ENCODE assay signal across 8 cellular contexts in the genomic region with DNA sequence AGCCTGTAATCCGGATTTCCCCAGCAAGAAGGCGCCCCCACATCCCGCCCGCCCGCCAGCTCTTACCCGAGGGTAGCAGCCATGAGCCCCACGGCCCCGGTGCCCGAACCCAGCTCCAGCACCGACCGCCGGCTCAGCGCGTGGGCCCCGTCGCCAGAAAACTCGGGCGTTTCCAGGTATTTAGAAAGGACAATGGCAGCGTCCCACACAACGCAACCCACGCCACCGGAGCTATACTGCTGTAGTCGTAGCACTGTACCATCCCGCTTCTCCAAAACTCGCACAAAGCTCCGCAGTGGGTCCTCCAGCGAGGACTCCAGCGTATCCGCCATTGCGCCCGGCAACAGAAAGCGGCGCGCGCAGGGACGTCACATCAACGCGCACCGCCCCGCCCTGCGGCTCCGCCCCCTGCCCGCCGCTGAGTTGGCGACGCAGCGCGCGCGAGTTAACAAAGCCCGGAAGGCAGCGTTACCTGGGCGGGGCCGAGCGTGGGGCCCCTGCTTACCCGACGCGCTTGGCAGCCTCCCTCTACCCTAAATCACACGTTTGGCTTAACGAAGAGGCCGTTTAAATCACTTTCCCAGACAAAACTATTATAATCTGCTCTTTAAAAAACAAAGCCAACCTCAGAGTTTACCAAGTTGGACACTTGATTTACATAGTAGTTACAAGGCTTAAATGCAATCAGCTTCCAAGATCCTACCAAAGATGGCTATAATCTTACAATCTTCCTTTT. TPM values are rescaled to one million over a fixed set of nuclear protein-coding genes. Genes with fewer than 3 reads are reported as not detected.
DNase-seq lines count a peak whose midpoint lies in the region; ATAC-seq and TF ChIP-seq lines count a peak whose summit lies in the region.

TSS of gene VCPKMT (minus strand) at position 352 of the 736 bp plus-strand sequence. CDS start at position 332, 20 bp downstream.

- H3K9me3 ChIP-seq in neutrophil = no peaks in the 10 kb centered on the region

- H3K36me3 Mint-ChIP-seq in activated naive CD4-positive, alpha-beta T cell treated with anti-CD3 and anti-CD28 coated beads for 36 hours (ENCODE audit: low read depth) = peaks cover 17% of the 10 kb centered on the region

- peak within 1 kb of the TSS; percentile 98 for H3K4me3 Mint-ChIP-seq in activated naive CD4-positive, alpha-beta T cell treated with anti-CD3 and anti-CD28 coated beads for 36 hours

- H3K27me3 ChIP-seq in GM06990 (replicated peaks; ENCODE audit: control insufficient read depth, insufficient read depth, low read length) (no peaks in the 10 kb centered on the region), neutrophil (no peaks in the 10 kb centered on the region)

- H3K36me3 ChIP-seq in GM06990 (ENCODE audit: control insufficient read depth, insufficient read depth, low read length) = peaks cover 9% of the 10 kb centered on the region
- peaks cover 80% of the 10 kb centered on the region for H3K36me3 ChIP-seq in neutrophil

- intact Hi-C loops in activated naive CD4-positive, alpha-beta T cell treated with anti-CD3 and anti-CD28 coated beads for 36 hours (cut with micrococcal nuclease) = loop anchor here (1.0 to 5.0 kb wide), 12 partner anchors 114 to 654 kb away; partner anchors contain the start of genes DMAC2L, KLHDC2, L2HGDH and MAP4K5

- H3K27ac ChIP-seq in neutrophil (peak within 1 kb of the TSS; percentile 74), substantia nigra (ENCODE audit: low read depth, low read length, poor library complexity, severe bottlenecking) (peak within 1 kb of the TSS; percentile 66)

- no peak for TF ChIP-seq CTCF in GM06990 (IDR thresholded peaks at IDR 0.05; ENCODE audit: insufficient read depth, low read length, poor library complexity, severe bottlenecking)
- no peak for TF ChIP-seq CTCF in NB4 (IDR thresholded peaks at IDR 0.05; ENCODE audit: low read depth, low read length)
- TF ChIP-seq CTCF in neutrophil (IDR thresholded peaks at IDR 0.05) = peak; percentile 32

- TF ChIP-seq POLR2A in NB4 (IDR thresholded peaks at IDR 0.05; ENCODE audit: extremely low read depth, insufficient read length) = peak; percentile 88

- H3K4me3 ChIP-seq in GM06990 (replicated peaks; ENCODE audit: low read depth, low read length) (peak within 1 kb of the TSS; percentile 80), NB4 (ENCODE audit: low read depth, low read length) (peak within 1 kb of the TSS; percentile 80), neutrophil (ENCODE audit: low read depth in 1 of 2, low read length in 1 of 2) (peak within 1 kb of the TSS; percentile 61 to 68)

- H3K27ac Mint-ChIP-seq in activated naive CD4-positive, alpha-beta T cell treated with anti-CD3 and anti-CD28 coated beads for 36 hours = peak within 1 kb of the TSS; percentile 94

- H3K4me1 Mint-ChIP-seq in activated naive CD4-positive, alpha-beta T cell treated with anti-CD3 and anti-CD28 coated beads for 36 hours (ENCODE audit: low read depth) = peaks cover 32% of the 10 kb centered on the region

- H3K27me3 Mint-ChIP-seq in activated naive CD4-positive, alpha-beta T cell treated with anti-CD3 and anti-CD28 coated beads for 36 hours (ENCODE audit: low read depth) = no peaks in the 10 kb centered on the region

- CTCF ChIA-PET in activated naive CD4-positive, alpha-beta T cell treated with anti-CD3 and anti-CD28 coated beads for 36 hours (lab: Charles Lee) = interaction anchor here (0.6 to 1.7 kb wide), 5 partner anchors 8 to 482 kb away, joined by 3 to 7 read pairs (median 4); no protein-coding TSS in a partner anchor

- peaks cover 15 to 16% of the 10 kb centered on the region in 2 experiments for H3K4me1 ChIP-seq in neutrophil (ENCODE audit: control insufficient read depth in 1 of 2, insufficient read depth in 1 of 2, low read depth in 1 of 2, low read length in 1 of 2)

- peak; percentile 95 for ATAC-seq in HG02571 (IDR thresholded peaks at IDR 0.05; ENCODE audit: unreplicated experiment)

- DNase-seq in GM06990 (ENCODE audit: extremely low read depth, insufficient read length) (peak; percentile 97), NB4 (ENCODE audit: low read depth) (peak; percentile 93), SK-N-DZ (ENCODE audit: low spot score) (peak; percentile 86), germinal center (ENCODE audit: low spot score) (peak; percentile 93), substantia nigra (lab: John Stamatoyannopoulos, UW) (peak; percentile 28 to 95 (median 85))
- DNase-seq in activated naive CD4-positive, alpha-beta T cell treated with anti-CD3 and anti-CD28 coated beads for 36 hours = peak; percentile 96

- H3K9me3 Mint-ChIP-seq in activated naive CD4-positive, alpha-beta T cell treated with anti-CD3 and anti-CD28 coated beads for 36 hours = no peaks in the 10 kb centered on the region

RNA-seq across cellular contexts. Expression of gene VCPKMT, which starts in this region (rescaled TPM):
- 11.8 and 13.6 TPM in 2 replicates for polyA plus RNA-seq in SK-N-DZ (2014; cell fraction: cytosol; rRNA removed)
- polyA plus RNA-seq in SK-N-DZ (2014; cell fraction: nucleus; rRNA removed) = 25.3 and 28.6 TPM in 2 replicates
- 10 to 100 TPM in 1 of 2 experiments, 1 to 10 TPM in 1; 9.6 to 10.5 TPM for total RNA-seq in activated naive CD4-positive, alpha-beta T cell treated with anti-CD3 and anti-CD28 coated beads for 36 hours

Comparison
In these comparisons a context has a peak if more than half of its experiments do, and no peak if none do; other contexts are left out.
1. Peak in every context shown above with its lines: DNase-seq, ATAC-seq, H3K4me3 ChIP-seq and H3K27ac ChIP-seq.